ENCODE assay signal across 8 cellular contexts in genomic region chr1:236066828-236067386, GRCh38. TPM values are rescaled to one million over a fixed set of nuclear protein-coding genes. Genes with fewer than 3 reads are reported as not detected.
A peak's percentile ranks its signal among the peaks of the same experiment; 100 is the strongest.
DNase-seq lines count a peak whose midpoint lies in the region; ATAC-seq and TF ChIP-seq lines count a peak whose summit lies in the region.

No MANE protein-coding gene starts in this region.

- intact Hi-C loops in natural killer cell (cut with micrococcal nuclease) (no loop called here), tibial artery (cut with DNase I; ENCODE audit: low total_unique reads) (no loop called here)

- H3K9ac ChIP-seq in SU-DHL-6 (ENCODE audit: low read length) = no peak overlapping the region; the same call in 1 of the 2 replicates

- peaks cover 43% of the 10 kb centered on the region for H3K27me3 Mint-ChIP-seq in activated naive CD8-positive, alpha-beta T cell treated with anti-CD3 and anti-CD28 coated beads for 36 hours
- H3K27me3 Mint-ChIP-seq in natural killer cell (ENCODE audit: low read depth in 2 of 2) = peaks cover 35 to 52% of the 10 kb centered on the region in 2 donors

- H3K9me2 ChIP-seq in SU-DHL-6 (replicated peaks; ENCODE audit: insufficient read depth, low read length) = no peaks in the 10 kb centered on the region

- no peaks in the 10 kb centered on the region for H3K36me3 ChIP-seq in SU-DHL-6 (ENCODE audit: low read length)
- no peaks in the 10 kb centered on the region for H3K36me3 ChIP-seq in tibial artery

- H4K20me1 ChIP-seq in SU-DHL-6 (ENCODE audit: low read depth, low read length) = no peaks in the 10 kb centered on the region

- peaks cover 0 to 43% (median 25%) of the 10 kb centered on the region in 4 donors for H3K4me1 ChIP-seq in tibial artery

- H3K4me3 ChIP-seq in SU-DHL-6 (ENCODE audit: insufficient read depth, low read length, poor library complexity, severe bottlenecking) = no peak overlapping the region
- H3K4me3 ChIP-seq in tibial artery = peak overlapping the region; percentile 44 to 74

- TF ChIP-seq CTCF in SU-DHL-6 (IDR thresholded peaks at IDR 0.05; ENCODE audit: insufficient read depth, low read length, poor library complexity, severe bottlenecking) (no peak), natural killer cell (IDR thresholded peaks at IDR 0.05) (no peak), tibial artery (IDR thresholded peaks at IDR 0.05) (no peak)

- H3K9me3 ChIP-seq in SU-DHL-6 (ENCODE audit: insufficient read depth, low read length) = no peaks in the 10 kb centered on the region
- H3K9me3 ChIP-seq in tibial artery = peaks cover 0 to 6% (median 0%) of the 10 kb centered on the region in 3 donors

- peak overlapping the region; percentile 33 for H2AFZ ChIP-seq in SU-DHL-6 (ENCODE audit: low read depth, low read length, severe bottlenecking)

- peaks cover 21% of the 10 kb centered on the region for H3K4me1 Mint-ChIP-seq in activated naive CD8-positive, alpha-beta T cell treated with anti-CD3 and anti-CD28 coated beads for 36 hours
- peaks cover 8 to 11% of the 10 kb centered on the region in 2 donors for H3K4me1 Mint-ChIP-seq in natural killer cell

- DNase-seq in activated naive CD8-positive, alpha-beta T cell treated with anti-CD3 and anti-CD28 coated beads for 36 hours = peak; percentile 72
- DNase-seq in natural killer cell (peak; percentile 24), tibial artery (peak; percentile 82 to 89), NCI-H2029 treated with DMSO at 0.1 percent for 48 hours (lab: John Stamatoyannopoulos, UW) (no peak), NCI-H2196 (lab: John Stamatoyannopoulos, UW; ENCODE audit: unreplicated experiment) (no peak)

- no peaks in the 10 kb centered on the region for H3F3A ChIP-seq in SU-DHL-6 (ENCODE audit: insufficient read depth)

- H3K9me3 Mint-ChIP-seq in activated naive CD8-positive, alpha-beta T cell treated with anti-CD3 and anti-CD28 coated beads for 36 hours = peaks cover 3% of the 10 kb centered on the region
- no peaks in the 10 kb centered on the region for H3K9me3 Mint-ChIP-seq in natural killer cell

- no peaks in the 10 kb centered on the region for H3K36me3 Mint-ChIP-seq in activated naive CD8-positive, alpha-beta T cell treated with anti-CD3 and anti-CD28 coated beads for 36 hours
- no peaks in the 10 kb centered on the region for H3K36me3 Mint-ChIP-seq in natural killer cell

- no peak overlapping the region for H3K27ac ChIP-seq in SU-DHL-6 (ENCODE audit: low read depth, low read length)
- H3K27ac ChIP-seq in tibial artery = peak overlapping the region; percentile 90 to 94

- no peak overlapping the region for H3K4me3 Mint-ChIP-seq in activated naive CD8-positive, alpha-beta T cell treated with anti-CD3 and anti-CD28 coated beads for 36 hours
- H3K4me3 Mint-ChIP-seq in natural killer cell = peak overlapping the region; percentile 3

- H3K79me2 ChIP-seq in SU-DHL-6 (ENCODE audit: insufficient read depth, low read length) = no peaks in the 10 kb centered on the region

- H3K27ac Mint-ChIP-seq in activated naive CD8-positive, alpha-beta T cell treated with anti-CD3 and anti-CD28 coated beads for 36 hours = peak overlapping the region; percentile 59
- no peak overlapping the region for H3K27ac Mint-ChIP-seq in natural killer cell

- peak overlapping the region; percentile 29 for H3K4me2 ChIP-seq in SU-DHL-6 (ENCODE audit: low read depth, low read length, poor library complexity, severe bottlenecking)

- ATAC-seq in GM18508 (IDR thresholded peaks at IDR 0.05; ENCODE audit: insufficient read depth, unreplicated experiment) = peak; percentile 85
- peak; percentile 96 for ATAC-seq in HG02885 (IDR thresholded peaks at IDR 0.05; ENCODE audit: poor library complexity, unreplicated experiment)
- ATAC-seq in natural killer cell = peak; percentile 78 to 86 (median 83)

- H3K27me3 ChIP-seq in SU-DHL-6 (ENCODE audit: low read length) (no peaks in the 10 kb centered on the region), tibial artery (no peaks in the 10 kb centered on the region)

RNA-seq across cellular contexts. Expression of gene NID1, which starts 2.0 kb away (rescaled TPM):
- under 1 TPM; 0.08 to 0.10 TPM for total RNA-seq in activated naive CD8-positive, alpha-beta T cell treated with anti-CD3 and anti-CD28 coated beads for 36 hours
- under 1 TPM; 0.32 to 0.92 (median 0.85) TPM for total RNA-seq in natural killer cell

Comparison
In these comparisons a context has a peak if more than half of its experiments do, and no peak if none do; other contexts are left out.
1. DNase-seq: peak in activated naive CD8-positive, alpha-beta T cell treated with anti-CD3 and anti-CD28 coated beads for 36 hours (single experiment), natural killer cell (single experiment) and tibial artery (2 of 2); none in NCI-H2029 treated with DMSO at 0.1 percent for 48 hours (single experiment) and NCI-H2196 (single experiment).
2. Peak in every context shown above with its lines, with median percentiles within 50 percentile points of each other: ATAC-seq.